ENCODE assay signal across 22 cellular contexts in genomic region chr6:157268396-157268795, GRCh38. TPM values are rescaled to one million over a fixed set of nuclear protein-coding genes. Genes with fewer than 3 reads are reported as not detected.
DNase-seq lines count a peak whose midpoint lies in the region; FAIRE-seq and TF ChIP-seq lines count a peak whose summit lies in the region.
"Had no signal": no experiment of that assay in that cellular context is flagged by ENCODE, and none has a peak within 500 bp of the region (broad histone marks: within the 10 kb centered on the region; RNA-seq: fewer than 3 reads in every experiment).

No MANE protein-coding gene starts in this region.

- no peaks in the 10 kb centered on the region for H3K36me3 ChIP-seq in breast epithelium
- no peaks in the 10 kb centered on the region for H3K36me3 ChIP-seq in mammary epithelial cell (ENCODE audit: insufficient read depth, low read length)
- no peaks in the 10 kb centered on the region for H3K36me3 ChIP-seq in kidney (ENCODE audit: control insufficient read depth in 1 of 2, insufficient read depth in 2 of 2, low read length in 2 of 2)
- no peaks in the 10 kb centered on the region for H3K36me3 ChIP-seq in osteoblast (ENCODE audit: insufficient read depth, low read length)
- no peaks in the 10 kb centered on the region for H3K36me3 ChIP-seq in uterus
- H3K36me3 ChIP-seq in mesendoderm (ENCODE audit: control insufficient read depth, insufficient read depth, low read length): no peaks in the 10 kb centered on the region
- H3K36me3 ChIP-seq: BLaER1, upper lobe of left lung had no signal

- no peaks in the 10 kb centered on the region for H3K4me1 ChIP-seq in breast epithelium
- H3K4me1 ChIP-seq in mammary epithelial cell (ENCODE audit: insufficient read depth, low read length): no peaks in the 10 kb centered on the region
- peaks cover 8 to 16% of the 10 kb centered on the region in 2 donors for H3K4me1 ChIP-seq in kidney (ENCODE audit: control insufficient read depth in 1 of 2, insufficient read depth in 1 of 2, low read depth in 1 of 2, low read length in 2 of 2)
- peaks cover 16% of the 10 kb centered on the region for H3K4me1 ChIP-seq in osteoblast (ENCODE audit: insufficient read depth, low read length)
- H3K4me1 ChIP-seq in uterus: peaks cover 0 to 8% of the 10 kb centered on the region in 2 donors
- H3K4me1 ChIP-seq in mesendoderm (ENCODE audit: control insufficient read depth, low read depth, low read length): no peaks in the 10 kb centered on the region

- no peak overlapping the region for H3K23ac ChIP-seq in mesendoderm (ENCODE audit: low read length)

- H3K27ac ChIP-seq in breast epithelium (peak overlapping the region; percentile 75 to 83), mammary epithelial cell (ENCODE audit: insufficient read depth, low read depth, low read length) (no peak overlapping the region), kidney (ENCODE audit: low read depth in 2 of 2, low read length in 2 of 2) (peak overlapping the region; percentile 33 to 57), osteoblast (ENCODE audit: low read depth, low read length) (no peak overlapping the region), uterus (peak overlapping the region; percentile 72 to 77), mesendoderm (ENCODE audit: low read depth, low read length) (no peak overlapping the region)
- H3K27ac ChIP-seq: BLaER1 had no signal

- H3K9ac ChIP-seq in mammary epithelial cell (ENCODE audit: insufficient read depth, low read length): no peak overlapping the region
- H3K9ac ChIP-seq in kidney (ENCODE audit: low read length in 2 of 2): no peak overlapping the region
- H3K9ac ChIP-seq in mesendoderm (ENCODE audit: low read length): no peak overlapping the region
- H3K9ac ChIP-seq: BLaER1 had no signal

- no peak overlapping the region for H4K8ac ChIP-seq in mesendoderm (ENCODE audit: low read depth, low read length)

- H2AK5ac ChIP-seq in mesendoderm (ENCODE audit: low read length): no peak overlapping the region

- H4K20me1 ChIP-seq in mammary epithelial cell (ENCODE audit: insufficient read depth, low read length) (no peaks in the 10 kb centered on the region), osteoblast (ENCODE audit: insufficient read depth, low read length) (no peaks in the 10 kb centered on the region)
- H4K20me1 ChIP-seq: BLaER1 had no signal

- no peak for TF ChIP-seq CTCF in breast epithelium (IDR thresholded peaks at IDR 0.05)
- no peak for TF ChIP-seq CTCF in mammary epithelial cell (conservative IDR thresholded peaks at IDR 0.05 in 1 of 2, IDR thresholded peaks at IDR 0.05 in 1 of 2; ENCODE audit: extremely low read depth in 1 of 2, insufficient read depth in 1 of 2, low read depth in 1 of 2, low read length in 2 of 2)
- TF ChIP-seq CTCF in kidney (IDR thresholded peaks at IDR 0.05; ENCODE audit: borderline replicate concordance, extremely low read depth, insufficient read depth): no peak
- TF ChIP-seq CTCF in osteoblast (IDR thresholded peaks at IDR 0.05; ENCODE audit: extremely low read depth, low read depth, low read length): no peak
- no peak for TF ChIP-seq CTCF in uterus (IDR thresholded peaks at IDR 0.05)

- BruUV-seq in mammary epithelial cell (replicated peaks; lab: Mats Ljungman, UMichigan): no TSS peak

- DNase-seq in breast epithelium (ENCODE audit: low spot score in 2 of 2) (no peak), mammary epithelial cell (no peak), kidney (no peak), osteoblast (ENCODE audit: insufficient read length, low spot score, missing footprints) (peak; percentile 54), uterus (peak in 1 of 2 donors; percentile 15), NCI-H128 (lab: John Stamatoyannopoulos, UW; ENCODE audit: unreplicated experiment) (no peak), mesendoderm (no peak)
- no peak for DNase-seq in stimulated activated CD4-positive, alpha-beta T cell treated with anti-CD3 and anti-CD28 coated beads, Interleukin-4, amount 100 ng/mL, for 24 hours
- DNase-seq: activated CD4-positive, alpha-beta T cell treated with anti-CD3 and anti-CD28 coated beads, Interleukin-2, amount 50 U/mL, for 1 hour; activated CD8-positive, alpha-beta memory T cell treated with anti-CD3 and anti-CD28 coated beads, Interleukin-2, amount 50 U/mL, for 4 hours; cerebellar nuclear complex; effector memory CD4-positive, alpha-beta T cell; Karpas-422; NCI-H1105 treated with DMSO at 0.1 percent for 48 hours; NCI-H524 treated with DMSO at 0.1 percent for 48 hours; SHP77; T-helper 1 cell had no signal

- WGBS in mammary epithelial cell (ENCODE audit: low coverage, missing lambda C conversion rate): 100% methylated on average over 4 of the region's 6 CpGs
- no CpG with 5 or more reads among the region's 6 CpGs for WGBS in mesendoderm (ENCODE audit: extremely low coverage, insufficient coverage, low lambda C conversion rate)

- H3K79me1 ChIP-seq in mesendoderm (ENCODE audit: low read length): no peaks in the 10 kb centered on the region

- H2BK15ac ChIP-seq in mesendoderm (replicated peaks; ENCODE audit: low read depth): no peak overlapping the region

- TF ChIP-seq POLR2A in breast epithelium (IDR thresholded peaks at IDR 0.05) (no peak), uterus (IDR thresholded peaks at IDR 0.05) (no peak)

- H3K79me2 ChIP-seq in mammary epithelial cell (ENCODE audit: insufficient read depth, low read length) (no peaks in the 10 kb centered on the region), osteoblast (ENCODE audit: insufficient read depth, low read length) (no peaks in the 10 kb centered on the region), mesendoderm (ENCODE audit: control insufficient read depth, insufficient read depth, low read length) (no peaks in the 10 kb centered on the region)

- no peak overlapping the region for H3K18ac ChIP-seq in mesendoderm (ENCODE audit: low read length)

- no peak overlapping the region for H2BK120ac ChIP-seq in mesendoderm (ENCODE audit: low read depth, low read length)

- H2BK5ac ChIP-seq in mesendoderm (ENCODE audit: low read length): no peak overlapping the region

- dilution Hi-C loops in mammary epithelial cell (cut with HindIII; ENCODE audit: low sequenced_read_pairs): no loop called here

- no peak overlapping the region for H3K56ac ChIP-seq in mesendoderm (ENCODE audit: low read length)

- H2AFZ ChIP-seq in mammary epithelial cell (ENCODE audit: low read depth, low read length): no peak overlapping the region
- H2AFZ ChIP-seq in osteoblast (ENCODE audit: low read length): no peak overlapping the region

- in situ Hi-C loops in mammary epithelial cell (cut with MboI; ENCODE audit: low sequenced_read_pairs in 2 of 2): no loop called here

- FAIRE-seq in kidney (lab: Jason Lieb, UNC): no peak
- FAIRE-seq: A204.1, G401.6, H1 had no signal

- intact Hi-C loops in breast epithelium (cut with DNase I; ENCODE audit: low total_unique reads): loop anchor here (5.0 kb wide), 1 partner anchor 1136 kb away; no protein-coding TSS in a partner anchor
- intact Hi-C loops in mammary epithelial cell (cut with micrococcal nuclease): no loop called here
- intact Hi-C loops in kidney (cut with DNase I): no loop called here
- intact Hi-C loops in uterus (cut with DNase I; ENCODE audit: low total_unique reads): no loop called here

- no peaks in the 10 kb centered on the region for H3K27me3 ChIP-seq in breast epithelium
- H3K27me3 ChIP-seq in mammary epithelial cell (ENCODE audit: insufficient read depth, low read length): no peaks in the 10 kb centered on the region
- H3K27me3 ChIP-seq in osteoblast (ENCODE audit: insufficient read depth, low read length): no peaks in the 10 kb centered on the region
- no peaks in the 10 kb centered on the region for H3K27me3 ChIP-seq in uterus
- H3K27me3 ChIP-seq in mesendoderm (ENCODE audit: insufficient read depth, low read length, poor library complexity): no peaks in the 10 kb centered on the region
- H3K27me3 ChIP-seq: BLaER1, upper lobe of left lung had no signal

- H3K4me3 ChIP-seq in breast epithelium (no peak overlapping the region), mammary epithelial cell (replicated peaks in 1 of 3; ENCODE audit: insufficient read depth in 1 of 3, low read depth in 2 of 3, low read length in 3 of 3) (no peak overlapping the region), kidney (ENCODE audit: low read length in 2 of 2) (no peak overlapping the region), osteoblast (ENCODE audit: insufficient read depth, low read length) (no peak overlapping the region), uterus (no peak overlapping the region), mesendoderm (ENCODE audit: low read length) (no peak overlapping the region)
- H3K4me3 ChIP-seq: BLaER1, upper lobe of left lung had no signal

- no peak overlapping the region for H3K4me2 ChIP-seq in mammary epithelial cell (ENCODE audit: insufficient read depth, low read depth, low read length)
- H3K4me2 ChIP-seq in osteoblast (ENCODE audit: insufficient read depth, low read length): no peak overlapping the region
- no peak overlapping the region for H3K4me2 ChIP-seq in mesendoderm (ENCODE audit: low read length)
- H3K4me2 ChIP-seq: BLaER1 had no signal

- H4K5ac ChIP-seq in mesendoderm (ENCODE audit: low read length): no peak overlapping the region

- CTCF ChIA-PET in mammary epithelial cell (lab: Charles Lee; ENCODE audit: low non-redundant PET): no interaction called here

- H3K9me3 ChIP-seq in breast epithelium: no peaks in the 10 kb centered on the region
- H3K9me3 ChIP-seq in mammary epithelial cell (replicated peaks; ENCODE audit: insufficient read depth, low read length): no peaks in the 10 kb centered on the region
- H3K9me3 ChIP-seq in kidney (ENCODE audit: control insufficient read depth in 1 of 2, low read length in 2 of 2): no peaks in the 10 kb centered on the region
- no peaks in the 10 kb centered on the region for H3K9me3 ChIP-seq in osteoblast (ENCODE audit: low read depth, low read length)
- no peaks in the 10 kb centered on the region for H3K9me3 ChIP-seq in uterus
- H3K9me3 ChIP-seq: BLaER1, upper lobe of left lung had no signal

- no peak overlapping the region for H3K4ac ChIP-seq in mesendoderm (ENCODE audit: low read depth, low read length)

RNA-seq across cellular contexts. Expression of gene TMEM242, which starts 54.9 kb away (rescaled TPM):
- total RNA-seq in breast epithelium (1 to 10 TPM; 5.3 to 7.9 (median 7.3) TPM), mammary epithelial cell (10 to 100 TPM in 1 of 2 donors, 1 to 10 TPM in 1; 6.0 to 13.8 TPM), kidney (14.2 TPM), osteoblast (5.6 and 6.2 TPM in 2 replicates), uterus (10 to 100 TPM in 3 of 4 donors, 1 to 10 TPM in 1; 3.3 to 14.2 (median 11.8) TPM)
- polyA plus RNA-seq in mammary epithelial cell (4.7 TPM), kidney (ENCODE audit: insufficient read depth, low read depth, low replicate concordance) (14.3 TPM)
- 3.6 TPM for polyA minus RNA-seq in mammary epithelial cell
- 4.4 TPM for polyA plus RNA-seq in mesendoderm (2013, experiment 1 of 2)
- polyA plus RNA-seq in mesendoderm (2013, experiment 2 of 2): 4.6 TPM

Comparison
In these comparisons a context has a peak if more than half of its experiments do, and no peak if none do; other contexts are left out.
1. H3K27ac ChIP-seq: peak in breast epithelium (2 of 2), kidney (2 of 2) and uterus (2 of 2); none in mammary epithelial cell (single experiment), osteoblast (single experiment) and mesendoderm (single experiment).